Comparison of ENCODE assay signal across 26 cellular contexts in the genomic region with DNA sequence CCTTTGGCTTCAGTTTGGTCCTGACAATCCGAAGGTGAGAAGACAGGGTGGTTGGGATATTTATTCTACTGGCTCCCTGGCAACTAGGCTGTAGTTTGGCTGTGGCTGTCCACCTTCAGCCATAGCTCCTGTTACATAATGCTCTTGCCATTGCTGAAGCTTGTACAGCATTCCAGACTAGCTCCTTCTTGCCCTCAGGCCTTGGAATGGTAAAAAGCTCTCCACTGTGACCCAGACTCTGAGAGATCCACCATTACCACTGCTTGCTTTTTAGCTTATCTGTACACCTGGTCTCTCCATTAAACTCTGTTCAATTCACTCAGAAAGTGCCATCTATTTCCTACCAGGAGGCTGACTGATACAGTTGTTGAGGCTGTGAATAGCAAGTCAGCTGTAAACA.
"Had no signal": no experiment of that assay in that cellular context is flagged by ENCODE, and none has a peak within 500 bp of the region (broad histone marks: within the 10 kb centered on the region; RNA-seq: fewer than 3 reads in every experiment).

No MANE protein-coding gene starts in this region.

- H3K4me1 Mint-ChIP-seq: naive B cell; neural crest cell; stimulated activated naive B cell treated with anti-CD40 and anti-IgM and Interleukin-4, amounts not matched to agents 10 μg/mL and 1 μg/mL and 100 μg/mL, for 72 hours had no signal

- H3K4me3 Mint-ChIP-seq: mesothelial cell of epicardium; naive B cell; natural killer cell treated with Interleukin-12 subunit alpha and Interleukin-12 subunit beta and Interleukin-15 and Interleukin-18, amount 100 ng/mL, for 72 hours; neural crest cell; stimulated activated naive B cell treated with anti-CD40 and anti-IgM and Interleukin-4, amounts not matched to agents 10 μg/mL and 1 μg/mL and 100 μg/mL, for 72 hours; stimulated activated naive CD8-positive, alpha-beta T cell treated with anti-CD3 and anti-CD28 coated beads, Interleukin-15, Interleukin-2, amounts not matched to agents 100 ng/mL and 50 ng/mL, for 24 hours had no signal

- H3K9me3 Mint-ChIP-seq: neural crest cell had no signal

- DNase-seq: dorsolateral prefrontal cortex; effector CD4-positive, alpha-beta T cell; heart left ventricle; kidney glomerular epithelial cell; mesenchymal stem cell; mucosa of descending colon; naive B cell; pancreas; right lobe of liver; small intestine; stimulated activated CD4-positive, alpha-beta T cell treated with anti-CD3 and anti-CD28 coated beads, Interleukin-15, amount 100 ng/mL, for 24 hours; stimulated activated CD4-positive, alpha-beta T cell treated with anti-CD3 and anti-CD28 coated beads, Interleukin-2, amount 100 ng/mL, for 48 hours; stimulated activated naive B cell treated with anti-CD40 and anti-IgM and Interleukin-4, amounts not matched to agents 10 μg/mL and 1 μg/mL and 100 μg/mL, for 72 hours; transverse colon had no signal

- ATAC-seq: foreskin keratinocyte; gastroesophageal sphincter; heart left ventricle; mucosa of descending colon; natural killer cell treated with Interleukin-12 subunit alpha and Interleukin-12 subunit beta and Interleukin-15 and Interleukin-18, amount 100 ng/mL, for 72 hours; pancreas; right lobe of liver; stimulated activated naive B cell treated with anti-CD40 and anti-IgM and Interleukin-4, amounts not matched to agents 10 μg/mL and 1 μg/mL and 100 μg/mL, for 72 hours had no signal

- H3K4me1 ChIP-seq: esophagus muscularis mucosa, foreskin keratinocyte, gastroesophageal sphincter, heart left ventricle, pancreas, suprapubic skin, transverse colon, vagina had no signal

- H3K36me3 Mint-ChIP-seq: mesothelial cell of epicardium; naive B cell; natural killer cell treated with Interleukin-12 subunit alpha and Interleukin-12 subunit beta and Interleukin-15 and Interleukin-18, amount 100 ng/mL, for 72 hours; stimulated activated naive B cell treated with anti-CD40 and anti-IgM and Interleukin-4, amounts not matched to agents 10 μg/mL and 1 μg/mL and 100 μg/mL, for 72 hours had no signal

- H3K27ac Mint-ChIP-seq: mesothelial cell of epicardium; naive B cell; natural killer cell treated with Interleukin-12 subunit alpha and Interleukin-12 subunit beta and Interleukin-15 and Interleukin-18, amount 100 ng/mL, for 72 hours; stimulated activated naive B cell treated with anti-CD40 and anti-IgM and Interleukin-4, amounts not matched to agents 10 μg/mL and 1 μg/mL and 100 μg/mL, for 72 hours; stimulated activated naive CD8-positive, alpha-beta T cell treated with anti-CD3 and anti-CD28 coated beads, Interleukin-15, Interleukin-2, amounts not matched to agents 100 ng/mL and 50 ng/mL, for 24 hours had no signal

- H3K4me3 ChIP-seq: dorsolateral prefrontal cortex, esophagus muscularis mucosa, gastroesophageal sphincter, heart left ventricle, hepatocyte, lung, mucosa of descending colon, pancreas, right lobe of liver, suprapubic skin, transverse colon, vagina had no signal

- H3K36me3 ChIP-seq: esophagus muscularis mucosa, gastroesophageal sphincter, heart left ventricle, neutrophil, pancreas, right lobe of liver, suprapubic skin, transverse colon, vagina had no signal

- H3K27me3 ChIP-seq: dorsolateral prefrontal cortex, esophagus muscularis mucosa, foreskin keratinocyte, gastroesophageal sphincter, heart left ventricle, hepatocyte, neutrophil, pancreas, right lobe of liver, suprapubic skin, transverse colon, vagina had no signal

- H3K9me3 ChIP-seq: esophagus muscularis mucosa, gastroesophageal sphincter, heart left ventricle, mucosa of descending colon, neutrophil, pancreas, right lobe of liver, suprapubic skin, transverse colon, vagina had no signal

- H3K27ac ChIP-seq: dorsolateral prefrontal cortex, esophagus muscularis mucosa, foreskin keratinocyte, gastroesophageal sphincter, heart left ventricle, hepatocyte, neutrophil, pancreas, right lobe of liver, suprapubic skin, transverse colon, vagina had no signal

- H3K27me3 Mint-ChIP-seq: naive B cell; natural killer cell treated with Interleukin-12 subunit alpha and Interleukin-12 subunit beta and Interleukin-15 and Interleukin-18, amount 100 ng/mL, for 72 hours; stimulated activated naive B cell treated with anti-CD40 and anti-IgM and Interleukin-4, amounts not matched to agents 10 μg/mL and 1 μg/mL and 100 μg/mL, for 72 hours; stimulated activated naive CD8-positive, alpha-beta T cell treated with anti-CD3 and anti-CD28 coated beads, Interleukin-15, Interleukin-2, amounts not matched to agents 100 ng/mL and 50 ng/mL, for 24 hours had no signal
